19 cellular contexts compared by ENCODE assay signal in genomic region chr11:10573028-10573427, GRCh38. TPM values are rescaled to one million over a fixed set of nuclear protein-coding genes. Genes with fewer than 3 reads are reported as not detected.
DNase-seq lines count a peak whose midpoint lies in the region; ATAC-seq and TF ChIP-seq lines count a peak whose summit lies in the region.
"Had no signal": no experiment of that assay in that cellular context is flagged by ENCODE, and none has a peak within 500 bp of the region (broad histone marks: within the 10 kb centered on the region; RNA-seq: fewer than 3 reads in every experiment).

No MANE protein-coding gene starts in this region.

- in situ Hi-C loops in gastrocnemius medialis (cut with MboI; ENCODE audit: low sequenced_read_pairs in 4 of 4) = no loop called here

- H3K27ac ChIP-seq in right atrium auricular region = peak overlapping the region; percentile 24 to 77
- peak overlapping the region; percentile 46 to 82 (median 64) for H3K27ac ChIP-seq in gastrocnemius medialis

- H3K4me3 ChIP-seq in right atrium auricular region = no peak overlapping the region
- no peak overlapping the region for H3K4me3 ChIP-seq in gastrocnemius medialis
- H3K4me3 ChIP-seq in Caco-2 (ENCODE audit: low read depth, low read length) = no peak overlapping the region

- TF ChIP-seq POLR2A in gastrocnemius medialis (IDR thresholded peaks at IDR 0.05) (no peak), GM18505 (IDR thresholded peaks at IDR 0.05; ENCODE audit: borderline replicate concordance, extremely low read depth, insufficient read depth, insufficient read length) (no peak)

- POLR2A ChIA-PET in Caco-2 (lab: Charles Lee) = no interaction called here

- H3K9me3 ChIP-seq in right atrium auricular region = no peaks in the 10 kb centered on the region
- H3K9me3 ChIP-seq in gastrocnemius medialis = no peaks in the 10 kb centered on the region
- H3K9me3 ChIP-seq in Caco-2 = no peaks in the 10 kb centered on the region

- H3K27ac Mint-ChIP-seq in endothelial cell (ENCODE audit: unreplicated experiment) = peak overlapping the region; percentile 69
- H3K27ac Mint-ChIP-seq in Caco-2 (ENCODE audit: unreplicated experiment) = no peak overlapping the region

- H3K9me3 Mint-ChIP-seq in endothelial cell (ENCODE audit: unreplicated experiment) (no peaks in the 10 kb centered on the region), Caco-2 (ENCODE audit: unreplicated experiment) (no peaks in the 10 kb centered on the region)
- H3K9me3 Mint-ChIP-seq: CD14-positive monocyte had no signal

- H3K36me3 ChIP-seq in right atrium auricular region = no peaks in the 10 kb centered on the region
- no peaks in the 10 kb centered on the region for H3K36me3 ChIP-seq in gastrocnemius medialis
- no peaks in the 10 kb centered on the region for H3K36me3 ChIP-seq in Caco-2 (ENCODE audit: control insufficient read depth, insufficient read depth, low read length)

- H3K4me1 ChIP-seq in right atrium auricular region (peaks cover 0 to 18% of the 10 kb centered on the region in 2 donors), gastrocnemius medialis (peaks cover 22 to 47% of the 10 kb centered on the region in 2 donors), Caco-2 (no peaks in the 10 kb centered on the region)

- no peak overlapping the region for H3K4me3 Mint-ChIP-seq in endothelial cell (ENCODE audit: unreplicated experiment)
- H3K4me3 Mint-ChIP-seq in Caco-2 (ENCODE audit: unreplicated experiment) = no peak overlapping the region
- H3K4me3 Mint-ChIP-seq: CD14-positive monocyte had no signal

- no peak for ATAC-seq in Right ventricle myocardium superior (ENCODE audit: poor library complexity)
- ATAC-seq in gastrocnemius medialis = peak in 1 of 2 donors; percentile 2
- no peak for ATAC-seq in GM18505 (IDR thresholded peaks at IDR 0.05; ENCODE audit: unreplicated experiment)
- no peak for ATAC-seq in HG02884 (IDR thresholded peaks at IDR 0.05; ENCODE audit: unreplicated experiment)
- ATAC-seq: HCT116 had no signal

- intact Hi-C loops in Right ventricle myocardium superior (cut with DNase I) (no loop called here), gastrocnemius medialis (cut with DNase I; ENCODE audit: low total_unique reads) (loop anchor here (5.0 kb wide), 1 partner anchor 79 kb away; no protein-coding TSS in a partner anchor), Caco-2 (cut with micrococcal nuclease; ENCODE audit: unreplicated experiment) (no loop called here)

- TF ChIP-seq CTCF in right atrium auricular region (IDR thresholded peaks at IDR 0.05) (no peak), endothelial cell (IDR thresholded peaks at IDR 0.05; ENCODE audit: unreplicated experiment) (no peak), gastrocnemius medialis (IDR thresholded peaks at IDR 0.05 in 4 of 5, conservative IDR thresholded peaks at IDR 0.05 in 1 of 5) (no peak), Caco-2 (IDR thresholded peaks at IDR 0.05; ENCODE audit: insufficient read depth in 1 of 2, low read depth in 1 of 2, low read length in 1 of 2, severe bottlenecking in 1 of 2, unreplicated experiment in 1 of 2) (no peak)

- no peaks in the 10 kb centered on the region for H3K27me3 Mint-ChIP-seq in endothelial cell (ENCODE audit: unreplicated experiment)
- no peaks in the 10 kb centered on the region for H3K27me3 Mint-ChIP-seq in Caco-2 (ENCODE audit: insufficient read depth, unreplicated experiment)

- DNase-seq in right atrium auricular region (ENCODE audit: low spot score) (no peak), Right ventricle myocardium superior (no peak), endothelial cell (ENCODE audit: low spot score) (no peak), gastrocnemius medialis (no peak), Caco-2 (no peak)
- DNase-seq: DMS53, GF-D8, MM.1S, NCI-H1048, NCI-H1417 treated with DMSO at 0.1 percent for 48 hours, NCI-H187, NCI-H446, NCI-H526, OCI-M1 had no signal

- H3K4me1 Mint-ChIP-seq in endothelial cell (ENCODE audit: unreplicated experiment) = peaks cover 42% of the 10 kb centered on the region
- H3K4me1 Mint-ChIP-seq in Caco-2 (ENCODE audit: low read depth, unreplicated experiment) = no peaks in the 10 kb centered on the region

- CTCF ChIA-PET in Caco-2 (lab: Charles Lee) = no interaction called here

- H3K36me3 Mint-ChIP-seq in endothelial cell (ENCODE audit: low read depth, unreplicated experiment) = no peaks in the 10 kb centered on the region
- H3K36me3 Mint-ChIP-seq in Caco-2 (ENCODE audit: insufficient read depth, unreplicated experiment) = no peaks in the 10 kb centered on the region

- no peaks in the 10 kb centered on the region for H3K27me3 ChIP-seq in right atrium auricular region
- no peaks in the 10 kb centered on the region for H3K27me3 ChIP-seq in gastrocnemius medialis
- H3K27me3 ChIP-seq in Caco-2 (replicated peaks; ENCODE audit: control insufficient read depth, insufficient read depth, low read length) = no peaks in the 10 kb centered on the region

- no TSS peak for BruUV-seq in Caco-2 (replicated peaks; lab: Mats Ljungman, UMichigan)

RNA-seq across cellular contexts. Expression of gene LYVE1, which starts 4.6 kb away (rescaled TPM):
- total RNA-seq in right atrium auricular region = 10 to 100 TPM; 15.9 to 45.0 TPM
- 77.2 TPM for total RNA-seq in Right ventricle myocardium superior
- total RNA-seq in endothelial cell (ENCODE audit: unreplicated experiment) = not detected
- 10 to 100 TPM; 12.1 to 30.2 (median 19.2) TPM for total RNA-seq in gastrocnemius medialis
- not detected in 2 replicates for total RNA-seq in Caco-2 (2022)
- total RNA-seq: SK-MEL-5 had no signal

RNA-seq across cellular contexts. Expression of gene RNF141, which starts 32.0 kb away (rescaled TPM):
- total RNA-seq in right atrium auricular region (10 to 100 TPM; 22.9 to 29.8 TPM), Right ventricle myocardium superior (41.4 TPM), endothelial cell (ENCODE audit: unreplicated experiment) (32.8 TPM), gastrocnemius medialis (10 to 100 TPM; 16.8 to 38.2 (median 19.0) TPM), Caco-2 (2022) (65.2 and 74.8 TPM in 2 replicates)

Comparison
In these comparisons a context has a peak if more than half of its experiments do, and no peak if none do; other contexts are left out.
1. RNA of gene LYVE1, which starts 4.6 kb away (total RNA-seq): 77.2 TPM in Right ventricle myocardium superior (single experiment), 15.9 to 45.0 TPM in right atrium auricular region and 12.1 to 30.2 TPM in gastrocnemius medialis; not detected in endothelial cell (single experiment) and not detected in Caco-2; every median in the first group is over 10 times any median in the second.